ENCODE assay signal across 15 cellular contexts in the genomic region with DNA sequence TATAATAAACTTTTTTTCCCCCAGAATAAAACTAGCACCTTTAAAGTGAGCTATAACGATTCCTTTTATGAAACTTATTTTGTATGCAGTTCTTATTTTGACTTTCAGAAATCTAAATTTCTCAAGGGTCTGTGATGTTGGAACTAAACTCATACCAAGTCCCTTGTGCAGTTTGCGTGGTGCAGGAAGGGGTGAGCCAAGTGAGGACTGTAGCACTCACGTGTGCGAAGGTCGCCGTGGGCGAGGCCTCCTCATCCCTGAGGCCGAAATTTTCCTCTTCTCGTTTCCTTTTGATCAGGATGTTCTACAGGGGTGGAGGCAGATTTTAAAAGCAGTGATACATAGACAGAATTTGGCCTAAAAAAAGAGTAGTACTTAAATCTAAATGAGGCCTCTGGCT.
DNase-seq lines count a peak whose midpoint lies in the region; ATAC-seq and TF ChIP-seq lines count a peak whose summit lies in the region.
"Had no signal": no experiment of that assay in that cellular context is flagged by ENCODE, and none has a peak within 500 bp of the region (broad histone marks: within the 10 kb centered on the region; RNA-seq: fewer than 3 reads in every experiment).

No MANE protein-coding gene starts in this region.

- TF ChIP-seq CTCF in nephron progenitor cell (IDR thresholded peaks at IDR 0.05): no peak

- no peaks in the 10 kb centered on the region for H3K9me3 Mint-ChIP-seq in T-helper 1 cell treated with Interleukin-12 subunit alpha and Interleukin-12 subunit beta and Interleukin-4 antibody, amounts not matched to agents 30 μg/mL and 1 μg/mL, for 36 hours
- H3K9me3 Mint-ChIP-seq in activated naive CD8-positive, alpha-beta T cell treated with anti-CD3 and anti-CD28 coated beads, Interleukin-2, amount 50 U/mL, for 24 hours: no peaks in the 10 kb centered on the region
- H3K9me3 Mint-ChIP-seq in stimulated activated effector memory CD8-positive, alpha-beta T cell treated with anti-CD3 and anti-CD28 coated beads, Interleukin-12 subunit alpha, Interleukin-12 subunit beta, amount 100 ng/mL, for 72 hours: no peaks in the 10 kb centered on the region
- H3K9me3 Mint-ChIP-seq in nephron progenitor cell: peaks cover 3% of the 10 kb centered on the region
- H3K9me3 Mint-ChIP-seq: H9 had no signal

- peak overlapping the region; percentile 23 for H3K27ac Mint-ChIP-seq in T-helper 1 cell treated with Interleukin-12 subunit alpha and Interleukin-12 subunit beta and Interleukin-4 antibody, amounts not matched to agents 30 μg/mL and 1 μg/mL, for 36 hours
- peak overlapping the region; percentile 63 for H3K27ac Mint-ChIP-seq in activated naive CD8-positive, alpha-beta T cell treated with anti-CD3 and anti-CD28 coated beads, Interleukin-2, amount 50 U/mL, for 24 hours
- no peak overlapping the region for H3K27ac Mint-ChIP-seq in stimulated activated effector memory CD8-positive, alpha-beta T cell treated with anti-CD3 and anti-CD28 coated beads, Interleukin-12 subunit alpha, Interleukin-12 subunit beta, amount 100 ng/mL, for 72 hours
- no peak overlapping the region for H3K27ac Mint-ChIP-seq in nephron progenitor cell

- H3K27me3 Mint-ChIP-seq in T-helper 1 cell treated with Interleukin-12 subunit alpha and Interleukin-12 subunit beta and Interleukin-4 antibody, amounts not matched to agents 30 μg/mL and 1 μg/mL, for 36 hours (ENCODE audit: low read depth): no peaks in the 10 kb centered on the region
- H3K27me3 Mint-ChIP-seq in activated naive CD8-positive, alpha-beta T cell treated with anti-CD3 and anti-CD28 coated beads, Interleukin-2, amount 50 U/mL, for 24 hours: no peaks in the 10 kb centered on the region
- H3K27me3 Mint-ChIP-seq in nephron progenitor cell (ENCODE audit: low read depth, poor library complexity): peaks cover 5% of the 10 kb centered on the region

- H3K4me1 Mint-ChIP-seq in T-helper 1 cell treated with Interleukin-12 subunit alpha and Interleukin-12 subunit beta and Interleukin-4 antibody, amounts not matched to agents 30 μg/mL and 1 μg/mL, for 36 hours (ENCODE audit: low read depth): peaks cover 41% of the 10 kb centered on the region
- H3K4me1 Mint-ChIP-seq in activated naive CD8-positive, alpha-beta T cell treated with anti-CD3 and anti-CD28 coated beads, Interleukin-2, amount 50 U/mL, for 24 hours: peaks cover 63% of the 10 kb centered on the region
- peaks cover 44% of the 10 kb centered on the region for H3K4me1 Mint-ChIP-seq in stimulated activated effector memory CD8-positive, alpha-beta T cell treated with anti-CD3 and anti-CD28 coated beads, Interleukin-12 subunit alpha, Interleukin-12 subunit beta, amount 100 ng/mL, for 72 hours
- H3K4me1 Mint-ChIP-seq in nephron progenitor cell: peaks cover 28% of the 10 kb centered on the region

- peak; percentile 74 for ATAC-seq in activated naive CD8-positive, alpha-beta T cell treated with anti-CD3 and anti-CD28 coated beads, Interleukin-2, amount 50 U/mL, for 24 hours
- peak; percentile 48 for ATAC-seq in stimulated activated effector memory CD8-positive, alpha-beta T cell treated with anti-CD3 and anti-CD28 coated beads, Interleukin-12 subunit alpha, Interleukin-12 subunit beta, amount 100 ng/mL, for 72 hours
- ATAC-seq: HepG2 had no signal

- no peak overlapping the region for H3K4me3 Mint-ChIP-seq in T-helper 1 cell treated with Interleukin-12 subunit alpha and Interleukin-12 subunit beta and Interleukin-4 antibody, amounts not matched to agents 30 μg/mL and 1 μg/mL, for 36 hours
- H3K4me3 Mint-ChIP-seq in activated naive CD8-positive, alpha-beta T cell treated with anti-CD3 and anti-CD28 coated beads, Interleukin-2, amount 50 U/mL, for 24 hours: no peak overlapping the region
- H3K4me3 Mint-ChIP-seq in stimulated activated effector memory CD8-positive, alpha-beta T cell treated with anti-CD3 and anti-CD28 coated beads, Interleukin-12 subunit alpha, Interleukin-12 subunit beta, amount 100 ng/mL, for 72 hours: no peak overlapping the region
- no peak overlapping the region for H3K4me3 Mint-ChIP-seq in nephron progenitor cell
- H3K4me3 Mint-ChIP-seq: H9 had no signal

- peaks cover 7% of the 10 kb centered on the region for H3K36me3 Mint-ChIP-seq in T-helper 1 cell treated with Interleukin-12 subunit alpha and Interleukin-12 subunit beta and Interleukin-4 antibody, amounts not matched to agents 30 μg/mL and 1 μg/mL, for 36 hours (ENCODE audit: low read depth)
- peaks cover 2% of the 10 kb centered on the region for H3K36me3 Mint-ChIP-seq in activated naive CD8-positive, alpha-beta T cell treated with anti-CD3 and anti-CD28 coated beads, Interleukin-2, amount 50 U/mL, for 24 hours (ENCODE audit: low read depth)
- no peaks in the 10 kb centered on the region for H3K36me3 Mint-ChIP-seq in stimulated activated effector memory CD8-positive, alpha-beta T cell treated with anti-CD3 and anti-CD28 coated beads, Interleukin-12 subunit alpha, Interleukin-12 subunit beta, amount 100 ng/mL, for 72 hours
- H3K36me3 Mint-ChIP-seq in nephron progenitor cell (ENCODE audit: low read depth): peaks cover 8% of the 10 kb centered on the region

- DNase-seq in T-helper 1 cell (no peak), nephron progenitor cell (no peak)
- DNase-seq in stimulated activated CD4-positive, alpha-beta T cell treated with anti-CD3 and anti-CD28 coated beads, Interleukin-1b, Interleukin-23, amount 100 ng/mL, for 48 hours: peak; percentile 42
- no peak for DNase-seq in stimulated activated CD4-positive, alpha-beta T cell treated with anti-CD3 and anti-CD28 coated beads, Interleukin-2, amount 100 ng/mL, for 48 hours
- peak; percentile 20 for DNase-seq in activated naive CD8-positive, alpha-beta T cell treated with anti-CD3 and anti-CD28 coated beads, Interleukin-2, amount 50 U/mL, for 24 hours
- no peak for DNase-seq in stimulated activated effector memory CD8-positive, alpha-beta T cell treated with anti-CD3 and anti-CD28 coated beads, Interleukin-12 subunit alpha, Interleukin-12 subunit beta, amount 100 ng/mL, for 72 hours (ENCODE audit: low spot score in 2 of 2)
- no peak for DNase-seq in activated CD8-positive, alpha-beta memory T cell treated with anti-CD3 and anti-CD28 coated beads, Interleukin-2, amount 50 U/mL, for 4 hours
- DNase-seq: COR-L47, H9, Karpas-422, MM.1S, NCI-H1105 treated with DMSO at 0.1 percent for 48 hours, NCI-H187 had no signal

Comparison
In these comparisons a context has a peak if more than half of its experiments do, and no peak if none do; other contexts are left out.
1. DNase-seq: peak in stimulated activated CD4-positive, alpha-beta T cell treated with anti-CD3 and anti-CD28 coated beads, Interleukin-1b, Interleukin-23, amount 100 ng/mL, for 48 hours (single experiment) and activated naive CD8-positive, alpha-beta T cell treated with anti-CD3 and anti-CD28 coated beads, Interleukin-2, amount 50 U/mL, for 24 hours (single experiment); none in T-helper 1 cell (0 of 5), stimulated activated CD4-positive, alpha-beta T cell treated with anti-CD3 and anti-CD28 coated beads, Interleukin-2, amount 100 ng/mL, for 48 hours (0 of 2), stimulated activated effector memory CD8-positive, alpha-beta T cell treated with anti-CD3 and anti-CD28 coated beads, Interleukin-12 subunit alpha, Interleukin-12 subunit beta, amount 100 ng/mL, for 72 hours (0 of 2), nephron progenitor cell (single experiment) and activated CD8-positive, alpha-beta memory T cell treated with anti-CD3 and anti-CD28 coated beads, Interleukin-2, amount 50 U/mL, for 4 hours (single experiment).
2. H3K27ac Mint-ChIP-seq: peak in T-helper 1 cell treated with Interleukin-12 subunit alpha and Interleukin-12 subunit beta and Interleukin-4 antibody, amounts not matched to agents 30 μg/mL and 1 μg/mL, for 36 hours (single experiment) and activated naive CD8-positive, alpha-beta T cell treated with anti-CD3 and anti-CD28 coated beads, Interleukin-2, amount 50 U/mL, for 24 hours (single experiment); none in stimulated activated effector memory CD8-positive, alpha-beta T cell treated with anti-CD3 and anti-CD28 coated beads, Interleukin-12 subunit alpha, Interleukin-12 subunit beta, amount 100 ng/mL, for 72 hours (single experiment) and nephron progenitor cell (single experiment).